24 cellular contexts compared by ENCODE assay signal in genomic region chr7:52064493-52064892, GRCh38.
"Had no signal": no experiment of that assay in that cellular context is flagged by ENCODE, and none has a peak within 500 bp of the region (broad histone marks: within the 10 kb centered on the region; RNA-seq: fewer than 3 reads in every experiment).

No MANE protein-coding gene starts in this region.

- H3K27ac ChIP-seq: HL-60, KMS-11, RWPE1 had no signal

- ATAC-seq: HepG2, Panc1, PC-3 had no signal

- DNase-seq: IMR-90, Kasumi-1, MM.1S, NCI-H1092 treated with DMSO at 0.1 percent for 48 hours, NCI-H1436, NCI-H187, NCI-H2029, NCI-H2081 treated with DMSO at 0.1 percent for 48 hours, NCI-H2171, NCI-H226, NCI-H446, NCI-H510A, NCI-H524 treated with DMSO at 0.1 percent for 48 hours, NCI-H69, NCI-H774, PC-3, SHP77, SK-N-SH, SW 1271 had no signal

- H3K9ac ChIP-seq: KMS-11, SK-N-SH had no signal
